28 cellular contexts compared by ENCODE assay signal in the genomic region with DNA sequence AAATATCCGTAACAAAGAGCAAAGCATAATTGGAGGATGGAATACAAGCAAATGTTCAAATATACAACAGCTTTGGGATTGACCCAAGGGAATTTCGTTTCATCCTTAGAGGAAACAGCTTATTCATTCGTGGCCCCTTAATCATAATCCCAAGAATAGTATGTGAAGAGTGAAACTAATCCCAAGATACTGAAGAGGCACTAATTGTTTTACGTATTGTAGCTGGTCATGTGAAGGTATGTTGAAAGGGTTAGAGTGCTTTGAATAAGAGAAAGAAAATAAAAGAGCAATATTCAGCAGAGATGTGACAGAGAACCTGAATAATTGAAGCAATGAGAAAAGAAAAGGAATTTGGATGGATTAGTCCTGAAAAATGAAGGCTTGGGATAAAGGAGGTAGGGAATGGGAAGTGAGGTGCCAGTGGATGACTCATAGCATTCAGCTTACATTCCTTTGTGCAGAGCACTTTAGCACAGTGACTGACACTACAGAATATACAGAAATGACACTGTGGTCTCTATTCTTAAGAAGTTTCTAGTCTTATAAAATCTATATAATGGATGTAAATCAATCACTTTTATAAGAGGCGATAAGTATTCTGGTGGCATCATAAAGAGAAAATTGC.
A peak's percentile ranks its signal among the peaks of the same experiment; 100 is the strongest.
DNase-seq lines count a peak whose midpoint lies in the region; ATAC-seq and TF ChIP-seq lines count a peak whose summit lies in the region.
"Had no signal": no experiment of that assay in that cellular context is flagged by ENCODE, and none has a peak within 500 bp of the region (broad histone marks: within the 10 kb centered on the region; RNA-seq: fewer than 3 reads in every experiment).

No MANE protein-coding gene starts in this region.

- DNase-seq in DMS53 (lab: John Stamatoyannopoulos, UW) (peak; percentile 22), DMS53 treated with DMSO at 0.1 percent for 48 hours (lab: John Stamatoyannopoulos, UW; ENCODE audit: unreplicated experiment) (no peak), NCI-H69 (lab: John Stamatoyannopoulos, UW) (peak; percentile 19), epithelial cell of esophagus (ENCODE audit: low read depth) (peak; percentile 26), retinal pigment epithelial cell (ENCODE audit: low read depth) (peak; percentile 78)
- DNase-seq: activated CD8-positive, alpha-beta T cell treated with anti-CD3 and anti-CD28 coated beads, Interleukin-2, amount 10 ng/mL, durations not matched to agents 7 days and 5 days; anterior cingulate cortex; CD4-positive, alpha-beta T cell; central memory CD4-positive, alpha-beta T cell; DMS 273 treated with DMSO at 0.1 percent for 48 hours; endodermal cell; hippocampal formation; immature natural killer cell; left ventricle myocardium inferior; NCI-H1417; NCI-H2029 treated with DMSO at 0.1 percent for 48 hours; NCI-H226; NCI-H774; occipital lobe; small intestine; stimulated activated naive CD8-positive, alpha-beta T cell treated with anti-CD3 and anti-CD28 coated beads, Interleukin-15, amount 100 ng/mL, for 72 hours had no signal

- H3K4me3 ChIP-seq in epithelial cell of esophagus (ENCODE audit: low read length), result no peak overlapping the region
- no peak overlapping the region for H3K4me3 ChIP-seq in retinal pigment epithelial cell (ENCODE audit: low read length)
- H3K4me3 ChIP-seq: gastroesophageal sphincter, left ventricle myocardium inferior, SK-N-MC, vagina had no signal

- no peak for ATAC-seq in HG03442 (IDR thresholded peaks at IDR 0.05; ENCODE audit: unreplicated experiment)
- no peak for ATAC-seq in HG03108 (IDR thresholded peaks at IDR 0.05; ENCODE audit: unreplicated experiment)
- no peak for ATAC-seq in GM19397 (IDR thresholded peaks at IDR 0.05; ENCODE audit: unreplicated experiment)
- ATAC-seq: activated CD8-positive, alpha-beta T cell treated with anti-CD3 and anti-CD28 coated beads, Interleukin-2, amount 10 ng/mL, durations not matched to agents 7 days and 5 days; activated naive CD4-positive, alpha-beta T cell treated with anti-CD3 and anti-CD28 coated beads, Interleukin-2, amount 50 U/mL, for 72 hours; gastroesophageal sphincter; stimulated activated naive CD8-positive, alpha-beta T cell treated with anti-CD3 and anti-CD28 coated beads, Interleukin-15, amount 100 ng/mL, for 72 hours had no signal

- no peak for TF ChIP-seq CTCF in epithelial cell of esophagus (IDR thresholded peaks at IDR 0.05; ENCODE audit: insufficient read depth, low read depth, low read length, missing control alignments)
- TF ChIP-seq CTCF in retinal pigment epithelial cell (conservative IDR thresholded peaks at IDR 0.05; ENCODE audit: low read depth, low read length), result no peak
